ENCODE assay signal across 9 cellular contexts in genomic region chr3:42024578-42025387, GRCh38.
DNase-seq lines count a peak whose midpoint lies in the region; ATAC-seq and TF ChIP-seq lines count a peak whose summit lies in the region.
"Had no signal": no experiment of that assay in that cellular context is flagged by ENCODE, and none has a peak within 500 bp of the region (broad histone marks: within the 10 kb centered on the region; RNA-seq: fewer than 3 reads in every experiment).

No MANE protein-coding gene starts in this region.

- H3K79me2 ChIP-seq in H9 (ENCODE audit: insufficient read depth, low read length) (no peaks in the 10 kb centered on the region; the same call in 1 of the 2 replicates), smooth muscle cell (ENCODE audit: low read depth) (peaks cover 78% of the 10 kb centered on the region)

- H2AFZ ChIP-seq in H9 (ENCODE audit: low read length) (no peak overlapping the region), smooth muscle cell (ENCODE audit: low read depth) (peak overlapping the region; percentile 69)

- H3K18ac ChIP-seq in H9 (ENCODE audit: insufficient read length, low read depth, low read length), result no peak overlapping the region

- H3F3A ChIP-seq in smooth muscle cell (ENCODE audit: low read depth), result peaks cover 12% of the 10 kb centered on the region

- no peak overlapping the region for H2BK5ac ChIP-seq in H9 (ENCODE audit: insufficient read length, low read length)

- H4K5ac ChIP-seq in H9 (ENCODE audit: insufficient read length, low read depth, low read length), result no peak overlapping the region

- H4K91ac ChIP-seq in H9 (ENCODE audit: insufficient read length, low read depth, low read length), result no peak overlapping the region

- no peak overlapping the region for H3T11ph ChIP-seq in H9 (ENCODE audit: low read length)

- H3K27me3 ChIP-seq in H9 (ENCODE audit: insufficient read depth, low read length) (no peaks in the 10 kb centered on the region), iPS-15b (ENCODE audit: control insufficient read depth, insufficient read depth, low read length) (no peaks in the 10 kb centered on the region), smooth muscle cell (ENCODE audit: low read depth) (no peaks in the 10 kb centered on the region)

- H3K9me3 ChIP-seq in H9 (ENCODE audit: control insufficient read depth, low read depth, low read length), result no peaks in the 10 kb centered on the region
- no peaks in the 10 kb centered on the region for H3K9me3 ChIP-seq in iPS-15b (ENCODE audit: control insufficient read depth, insufficient read depth, low read length)
- H3K9me3 ChIP-seq in smooth muscle cell (replicated peaks; ENCODE audit: low read depth), result no peaks in the 10 kb centered on the region

- H3K4me3 Mint-ChIP-seq in H9, result peak overlapping the region in 1 of 2 experiments; percentile 40; a peak in 2 of 5 replicates
- no peak overlapping the region for H3K4me3 Mint-ChIP-seq in T-helper 2 cell treated with Interferon-gamma antibody and Interleukin-4, amounts not matched to agents 5 μg/mL and 100 μg/mL, for 36 hours

- H3K14ac ChIP-seq in H9 (ENCODE audit: insufficient read depth, low read length), result peak overlapping the region; percentile 21; the same call in 1 of the 2 replicates

- no peaks in the 10 kb centered on the region for H3K36me3 ChIP-seq in iPS-15b (ENCODE audit: control insufficient read depth, insufficient read depth, low read length)
- no peaks in the 10 kb centered on the region for H3K36me3 ChIP-seq in smooth muscle cell (ENCODE audit: low read depth)

- no peaks in the 10 kb centered on the region for H3K27me3 Mint-ChIP-seq in H9 (ENCODE audit: low read depth)
- no peaks in the 10 kb centered on the region for H3K27me3 Mint-ChIP-seq in T-helper 2 cell treated with Interferon-gamma antibody and Interleukin-4, amounts not matched to agents 5 μg/mL and 100 μg/mL, for 36 hours (ENCODE audit: low read depth)

- H3K4me2 ChIP-seq in H9 (ENCODE audit: insufficient read depth, insufficient read length, low read length) (peak overlapping the region; percentile 39), smooth muscle cell (peak overlapping the region; percentile 82)

- peak overlapping the region; percentile 4 for H3K9ac ChIP-seq in H9 (ENCODE audit: extremely low read depth, insufficient read length, low read length)
- no peak overlapping the region for H3K9ac ChIP-seq in iPS-15b (ENCODE audit: low read depth, low read length)
- H3K9ac ChIP-seq in smooth muscle cell (ENCODE audit: low read depth), result peak overlapping the region; percentile 61

- no peak overlapping the region for H3K56ac ChIP-seq in H9 (ENCODE audit: insufficient read length, low read depth, low read length)

- peak overlapping the region; percentile 95 for H3K27ac ChIP-seq in H9 (ENCODE audit: insufficient read length, low read depth, low read length)
- peak overlapping the region; percentile 57 for H3K27ac ChIP-seq in VCaP
- H3K27ac ChIP-seq in smooth muscle cell (ENCODE audit: low read depth), result peak overlapping the region; percentile 98

- no CpG with 5 or more reads among the region's 10 CpGs for WGBS in H9 (ENCODE audit: extremely low coverage, insufficient read length, low lambda C conversion rate)
- WGBS in smooth muscle cell (ENCODE audit: low lambda C conversion rate), result 21% methylated on average over 10 of the region's 10 CpGs

- H2BK20ac ChIP-seq in H9 (ENCODE audit: low read depth, low read length, poor library complexity, severe bottlenecking), result no peak overlapping the region

- H3K9me3 Mint-ChIP-seq in H9, result peaks cover 4 to 8% of the 10 kb centered on the region in 2 experiments; a peak in 3 of 5 replicates
- H3K9me3 Mint-ChIP-seq in T-helper 2 cell treated with Interferon-gamma antibody and Interleukin-4, amounts not matched to agents 5 μg/mL and 100 μg/mL, for 36 hours, result peaks cover 6% of the 10 kb centered on the region

- H4K20me1 ChIP-seq in H9 (ENCODE audit: control insufficient read depth, insufficient read depth, insufficient read length) (no peaks in the 10 kb centered on the region), smooth muscle cell (ENCODE audit: low read depth) (no peaks in the 10 kb centered on the region)

- ATAC-seq in HG03520 (IDR thresholded peaks at IDR 0.05; ENCODE audit: unreplicated experiment) (no peak), HG02642 (IDR thresholded peaks at IDR 0.05; ENCODE audit: poor library complexity, unreplicated experiment) (no peak)

- H3K27ac Mint-ChIP-seq in H9, result peak overlapping the region; percentile 85 to 98 (median 95); a peak in 6 of 7 replicates
- H3K27ac Mint-ChIP-seq in T-helper 2 cell treated with Interferon-gamma antibody and Interleukin-4, amounts not matched to agents 5 μg/mL and 100 μg/mL, for 36 hours, result no peak overlapping the region

- TF ChIP-seq CTCF in H9 (conservative IDR thresholded peaks at IDR 0.05) (no peak), VCaP (conservative IDR thresholded peaks at IDR 0.05) (no peak), smooth muscle cell (IDR thresholded peaks at IDR 0.05; ENCODE audit: borderline replicate concordance, insufficient read depth, poor library complexity, severe bottlenecking) (no peak)

- H2BK120ac ChIP-seq in H9 (ENCODE audit: low read depth, low read length, poor library complexity, severe bottlenecking), result no peak overlapping the region

- H2BK15ac ChIP-seq in H9 (ENCODE audit: low read depth, low read length), result no peak overlapping the region

- DNase-seq in H9 (no peak), smooth muscle cell (lab: John Stamatoyannopoulos, UW; ENCODE audit: unreplicated experiment) (no peak), NCI-H1417 treated with DMSO at 0.1 percent for 48 hours (lab: John Stamatoyannopoulos, UW) (no peak)
- no peak for DNase-seq in T-helper 2 cell treated with Interferon-gamma antibody and Interleukin-4, amounts not matched to agents 5 μg/mL and 100 μg/mL, for 36 hours (ENCODE audit: low spot score)
- DNase-seq: activated effector memory CD4-positive, alpha-beta T cell treated with Interleukin-2 at 50 U/mL for 16 hours had no signal

- peaks cover 0 to 12% (median 0%) of the 10 kb centered on the region in 3 experiments; a peak in 6 of 7 replicates for H3K36me3 Mint-ChIP-seq in H9 (ENCODE audit: insufficient read depth in 1 of 3, low read depth in 3 of 3)
- H3K36me3 Mint-ChIP-seq in T-helper 2 cell treated with Interferon-gamma antibody and Interleukin-4, amounts not matched to agents 5 μg/mL and 100 μg/mL, for 36 hours (ENCODE audit: low read depth), result peaks cover 5% of the 10 kb centered on the region

- no peak overlapping the region for H2AK5ac ChIP-seq in H9 (ENCODE audit: insufficient read length, low read length)

- H3K23ac ChIP-seq in H9 (ENCODE audit: insufficient read length, low read depth, low read length), result no peak overlapping the region

- no peak overlapping the region for H3K4ac ChIP-seq in H9 (ENCODE audit: low read depth, low read length)

- no peaks in the 10 kb centered on the region for H3K23me2 ChIP-seq in H9 (ENCODE audit: insufficient read length, low read depth, low read length, poor library complexity, severe bottlenecking)

- H3K4me1 ChIP-seq in H9 (ENCODE audit: insufficient read depth, low read length), result peaks cover 10% of the 10 kb centered on the region
- H3K4me1 ChIP-seq in iPS-15b (ENCODE audit: control insufficient read depth, insufficient read depth, low read length), result peaks cover 22% of the 10 kb centered on the region
- H3K4me1 ChIP-seq in smooth muscle cell (ENCODE audit: low read depth), result peaks cover 47% of the 10 kb centered on the region

- peak overlapping the region; percentile 38 for H2BK12ac ChIP-seq in H9 (ENCODE audit: insufficient read length, low read depth, low read length)

- H3K4me1 Mint-ChIP-seq in H9, result peaks cover 58 to 65% of the 10 kb centered on the region in 2 experiments
- H3K4me1 Mint-ChIP-seq in T-helper 2 cell treated with Interferon-gamma antibody and Interleukin-4, amounts not matched to agents 5 μg/mL and 100 μg/mL, for 36 hours (ENCODE audit: low read depth), result peaks cover 44% of the 10 kb centered on the region

- H4K8ac ChIP-seq in H9 (replicated peaks; ENCODE audit: insufficient read length, low read depth, low read length), result no peak overlapping the region

- H3K79me1 ChIP-seq in H9 (ENCODE audit: insufficient read depth, low read depth, low read length, poor library complexity, severe bottlenecking), result peaks cover 3% of the 10 kb centered on the region

- H3K4me3 ChIP-seq in iPS-15b (ENCODE audit: low read depth, low read length) (peak overlapping the region; percentile 18), smooth muscle cell (peak overlapping the region; percentile 34)
